ENCODE assay signal across 2 cellular contexts in the genomic region with DNA sequence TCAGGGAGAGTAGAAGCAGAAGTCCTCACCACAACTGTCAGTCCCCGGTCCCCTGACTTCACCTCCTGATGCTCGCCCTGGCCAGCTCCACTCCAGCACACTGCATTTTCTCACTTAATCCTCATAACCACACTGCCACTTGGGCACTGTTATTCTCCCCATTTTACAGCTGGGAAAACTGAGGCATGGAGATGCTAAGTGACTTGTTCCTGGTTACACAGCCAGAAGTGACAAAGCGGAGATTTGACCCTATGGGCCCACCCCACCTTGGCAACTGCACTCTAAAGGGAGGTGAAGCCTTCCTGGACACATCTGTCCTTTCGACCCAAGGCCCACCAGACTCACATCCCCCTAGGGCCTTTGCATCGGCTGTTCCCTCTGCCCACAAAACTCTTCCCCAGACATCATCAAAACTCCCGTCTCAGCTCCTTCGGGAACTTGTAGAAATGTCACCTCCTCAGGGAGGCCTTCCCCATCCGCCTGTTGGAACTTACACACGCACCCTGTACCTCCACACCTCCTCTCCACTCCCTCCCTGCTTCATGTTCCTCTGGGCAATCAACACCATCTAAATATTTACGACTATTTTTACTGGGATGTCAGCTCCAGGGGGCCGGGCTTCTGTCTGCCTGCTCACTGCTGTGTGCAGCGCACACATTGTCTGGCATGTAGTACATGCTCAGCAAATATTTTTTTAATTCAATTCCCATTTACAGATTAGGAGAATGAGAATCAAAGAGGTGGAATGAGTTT.
TF ChIP-seq lines count a peak whose summit lies in the region.

No MANE protein-coding gene starts in this region.

TF ChIP-seq in HEK293, 187 proteins besides CTCF, POLR2A, EP300 and RAD21:
- TF ChIP-seq GLIS1 (tag by site-specific recombination; IDR thresholded peaks at IDR 0.05) = 0 out of 2 replicates have a peak, but pooled peaks have one; percentile 16
- TF ChIP-seq ZNF76 (tag by site-specific recombination; IDR thresholded peaks at IDR 0.05; ENCODE audit: borderline replicate concordance, low read depth) = no peak
- TF ChIP-seq, protein P1, sequence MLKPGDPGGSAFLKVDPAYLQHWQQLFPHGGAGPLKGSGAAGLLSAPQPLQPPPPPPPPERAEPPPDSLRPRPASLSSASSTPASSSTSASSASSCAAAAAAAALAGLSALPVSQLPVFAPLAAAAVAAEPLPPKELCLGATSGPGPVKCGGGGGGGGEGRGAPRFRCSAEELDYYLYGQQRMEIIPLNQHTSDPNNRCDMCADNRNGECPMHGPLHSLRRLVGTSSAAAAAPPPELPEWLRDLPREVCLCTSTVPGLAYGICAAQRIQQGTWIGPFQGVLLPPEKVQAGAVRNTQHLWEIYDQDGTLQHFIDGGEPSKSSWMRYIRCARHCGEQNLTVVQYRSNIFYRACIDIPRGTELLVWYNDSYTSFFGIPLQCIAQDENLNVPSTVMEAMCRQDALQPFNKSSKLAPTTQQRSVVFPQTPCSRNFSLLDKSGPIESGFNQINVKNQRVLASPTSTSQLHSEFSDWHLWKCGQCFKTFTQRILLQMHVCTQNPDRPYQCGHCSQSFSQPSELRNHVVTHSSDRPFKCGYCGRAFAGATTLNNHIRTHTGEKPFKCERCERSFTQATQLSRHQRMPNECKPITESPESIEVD (tag by site-specific recombination; IDR thresholded peaks at IDR 0.05) = no peak
- TF ChIP-seq ZSCAN23 (tag by site-specific recombination; IDR thresholded peaks at IDR 0.05) = no peak
- TF ChIP-seq ZIC2 (tag by site-specific recombination; IDR thresholded peaks at IDR 0.05) = no peak
- peak; percentile 38; the same call in 1 of the 2 replicates for TF ChIP-seq OSR2 (tag by site-specific recombination; IDR thresholded peaks at IDR 0.05)
- peak; percentile 89 for TF ChIP-seq ZNF664 (tag by site-specific recombination; IDR thresholded peaks at IDR 0.05)
- no peak for TF ChIP-seq ZNF626 (tag by site-specific recombination; IDR thresholded peaks at IDR 0.05)
- TF ChIP-seq, protein P2, sequence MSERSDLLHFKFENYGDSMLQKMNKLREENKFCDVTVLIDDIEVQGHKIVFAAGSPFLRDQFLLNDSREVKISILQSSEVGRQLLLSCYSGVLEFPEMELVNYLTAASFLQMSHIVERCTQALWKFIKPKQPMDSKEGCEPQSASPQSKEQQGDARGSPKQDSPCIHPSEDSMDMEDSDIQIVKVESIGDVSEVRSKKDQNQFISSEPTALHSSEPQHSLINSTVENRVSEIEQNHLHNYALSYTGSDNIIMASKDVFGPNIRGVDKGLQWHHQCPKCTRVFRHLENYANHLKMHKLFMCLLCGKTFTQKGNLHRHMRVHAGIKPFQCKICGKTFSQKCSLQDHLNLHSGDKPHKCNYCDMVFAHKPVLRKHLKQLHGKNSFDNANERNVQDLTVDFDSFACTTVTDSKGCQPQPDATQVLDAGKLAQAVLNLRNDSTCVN (tag by site-specific recombination; optimal IDR thresholded peaks at IDR 0.05) = no peak
TF ChIP-seq in HEK293: peak in this region for 3.

TF ChIP-seq in HepG2, 621 proteins besides CTCF, POLR2A, EP300 and RAD21:
- TF ChIP-seq, protein P3, sequence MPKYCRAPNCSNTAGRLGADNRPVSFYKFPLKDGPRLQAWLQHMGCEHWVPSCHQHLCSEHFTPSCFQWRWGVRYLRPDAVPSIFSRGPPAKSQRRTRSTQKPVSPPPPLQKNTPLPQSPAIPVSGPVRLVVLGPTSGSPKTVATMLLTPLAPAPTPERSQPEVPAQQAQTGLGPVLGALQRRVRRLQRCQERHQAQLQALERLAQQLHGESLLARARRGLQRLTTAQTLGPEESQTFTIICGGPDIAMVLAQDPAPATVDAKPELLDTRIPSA (CRISPR knock-in tag; IDR thresholded peaks at IDR 0.05; ENCODE audit: borderline replicate concordance) = no peak
- no peak for TF ChIP-seq SCMH1 (CRISPR knock-in tag; IDR thresholded peaks at IDR 0.05; ENCODE audit: borderline replicate concordance)
- no peak for TF ChIP-seq ZC3H13 (CRISPR knock-in tag; IDR thresholded peaks at IDR 0.05)
- TF ChIP-seq ZNF629 (CRISPR knock-in tag; conservative IDR thresholded peaks at IDR 0.05) = peak; percentile 78
